In the genomic region with DNA sequence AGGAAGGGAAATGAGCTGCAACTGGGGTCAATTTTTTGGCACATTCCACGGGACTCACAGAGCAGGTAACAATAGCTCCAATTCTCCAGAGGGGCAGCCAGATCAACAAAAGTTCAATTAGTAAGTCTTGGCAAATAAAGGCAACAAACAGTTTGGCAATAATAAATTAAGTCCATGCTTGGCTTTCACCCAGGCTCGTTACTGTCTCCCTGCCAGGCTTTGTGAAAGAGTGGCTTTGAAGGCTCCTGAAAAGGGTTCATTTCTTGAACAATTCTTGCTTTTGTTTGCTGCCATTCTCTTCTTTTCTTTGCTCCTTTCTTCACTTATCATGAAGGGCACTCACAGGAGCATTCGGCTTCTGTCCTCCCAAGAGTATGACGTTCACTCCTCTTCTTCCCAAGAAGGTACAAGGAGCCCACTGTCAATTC, we compare ENCODE assay signal across 15 cellular contexts.
A peak's percentile ranks its signal among the peaks of the same experiment; 100 is the strongest.
DNase-seq lines count a peak whose midpoint lies in the region; ATAC-seq and TF ChIP-seq lines count a peak whose summit lies in the region.
"Had no signal": no experiment of that assay in that cellular context is flagged by ENCODE, and none has a peak within 500 bp of the region (broad histone marks: within the 10 kb centered on the region; RNA-seq: fewer than 3 reads in every experiment).

No MANE protein-coding gene starts in this region.

- no peak for TF ChIP-seq CTCF in mammary epithelial cell (conservative IDR thresholded peaks at IDR 0.05 in 1 of 2, IDR thresholded peaks at IDR 0.05 in 1 of 2; ENCODE audit: extremely low read depth in 1 of 2, insufficient read depth in 1 of 2, low read depth in 1 of 2, low read length in 2 of 2)
- TF ChIP-seq CTCF in right lobe of liver (IDR thresholded peaks at IDR 0.05), result no peak
- no peak for TF ChIP-seq CTCF in left lung (IDR thresholded peaks at IDR 0.05)

- no peak overlapping the region for H3K9ac ChIP-seq in mammary epithelial cell (ENCODE audit: insufficient read depth, low read length)

- no peaks in the 10 kb centered on the region for H4K20me1 ChIP-seq in mammary epithelial cell (ENCODE audit: insufficient read depth, low read length)

- intact Hi-C loops in mammary epithelial cell (cut with micrococcal nuclease), result no loop called here
- intact Hi-C loops in right lobe of liver (cut with DNase I), result no loop called here
- intact Hi-C loops in left lung (cut with DNase I), result no loop called here

- peak overlapping the region; percentile 53 for H2AFZ ChIP-seq in mammary epithelial cell (ENCODE audit: low read depth, low read length)

- no peaks in the 10 kb centered on the region for H3K9me3 ChIP-seq in mammary epithelial cell (replicated peaks; ENCODE audit: insufficient read depth, low read length)
- H3K9me3 ChIP-seq in right lobe of liver, result no peaks in the 10 kb centered on the region
- no peaks in the 10 kb centered on the region for H3K9me3 ChIP-seq in left lung

- dilution Hi-C loops in mammary epithelial cell (cut with HindIII; ENCODE audit: low sequenced_read_pairs), result no loop called here

- in situ Hi-C loops in mammary epithelial cell (cut with MboI; ENCODE audit: low sequenced_read_pairs in 2 of 2), result no loop called here

- H3K27ac ChIP-seq in mammary epithelial cell (ENCODE audit: insufficient read depth, low read depth, low read length) (no peak overlapping the region), right lobe of liver (peak overlapping the region in 1 of 3 donors; percentile 36), left lung (no peak overlapping the region)
- H3K27ac ChIP-seq: 22Rv1 had no signal

- TF ChIP-seq POLR2A in right lobe of liver (IDR thresholded peaks at IDR 0.05), result no peak

- H3K36me3 ChIP-seq in mammary epithelial cell (ENCODE audit: insufficient read depth, low read length), result no peaks in the 10 kb centered on the region
- H3K36me3 ChIP-seq in right lobe of liver, result no peaks in the 10 kb centered on the region
- no peaks in the 10 kb centered on the region for H3K36me3 ChIP-seq in left lung

- H3K4me2 ChIP-seq in mammary epithelial cell (ENCODE audit: insufficient read depth, low read depth, low read length), result no peak overlapping the region

- ATAC-seq in right lobe of liver, result peak; percentile 48 to 77 (median 70)
- ATAC-seq in left lung, result no peak
- ATAC-seq: activated T-cell treated with anti-CD3 and anti-CD28 coated beads, Interleukin-2, amount 50 U/mL, for 4 hours; natural killer cell treated with Interleukin-12 subunit alpha and Interleukin-12 subunit beta and Interleukin-15 and Interleukin-18, amount 100 ng/mL, for 72 hours; T-helper 17 cell had no signal

- no TSS peak for BruUV-seq in mammary epithelial cell (replicated peaks; lab: Mats Ljungman, UMichigan)

- CTCF ChIA-PET in mammary epithelial cell (lab: Charles Lee; ENCODE audit: low non-redundant PET), result no interaction called here

- no peak overlapping the region for H3K4me3 ChIP-seq in mammary epithelial cell (replicated peaks in 1 of 3; ENCODE audit: insufficient read depth in 1 of 3, low read depth in 2 of 3, low read length in 3 of 3)
- H3K4me3 ChIP-seq in right lobe of liver, result no peak overlapping the region
- no peak overlapping the region for H3K4me3 ChIP-seq in left lung
- H3K4me3 ChIP-seq: dorsolateral prefrontal cortex had no signal

- 3% methylated on average over 4 of the region's 4 CpGs for WGBS in mammary epithelial cell (ENCODE audit: low coverage, missing lambda C conversion rate)
- WGBS in right lobe of liver (ENCODE audit: insufficient coverage, low coverage, low lambda C conversion rate, missing lambda C conversion rate), result 40% methylated on average over 4 of the region's 4 CpGs

- peak; percentile 5 to 73 for DNase-seq in NCI-H2081 (lab: John Stamatoyannopoulos, UW)
- no peak for DNase-seq in NCI-H2081 treated with DMSO at 0.1 percent for 48 hours (lab: John Stamatoyannopoulos, UW)
- no peak for DNase-seq in mammary epithelial cell
- peak; percentile 28 to 58 (median 55) for DNase-seq in right lobe of liver
- DNase-seq in superior temporal gyrus (ENCODE audit: extremely low spot score), result peak; percentile 71
- DNase-seq in stimulated activated CD4-positive, alpha-beta T cell treated with anti-CD3 and anti-CD28 coated beads, Interleukin-2, amount 100 ng/mL, for 24 hours, result no peak
- no peak for DNase-seq in NCI-H128 (lab: John Stamatoyannopoulos, UW; ENCODE audit: unreplicated experiment)
- DNase-seq in left lung, result no peak
- DNase-seq: activated CD4-positive, alpha-beta T cell treated with anti-CD3 and anti-CD28 coated beads for 4 hours; activated T-cell treated with anti-CD3 and anti-CD28 coated beads, Interleukin-2, amount 50 U/mL, for 4 hours; CD4-positive, alpha-beta T cell; T-helper 17 cell had no signal

- H3K4me1 ChIP-seq in mammary epithelial cell (ENCODE audit: insufficient read depth, low read length) (no peaks in the 10 kb centered on the region), right lobe of liver (peaks cover 0 to 28% (median 6%) of the 10 kb centered on the region in 4 donors), left lung (no peaks in the 10 kb centered on the region)

- H3K27me3 ChIP-seq in mammary epithelial cell (ENCODE audit: insufficient read depth, low read length) (no peaks in the 10 kb centered on the region), right lobe of liver (no peaks in the 10 kb centered on the region), left lung (no peaks in the 10 kb centered on the region)
- H3K27me3 ChIP-seq: dorsolateral prefrontal cortex had no signal

- no peaks in the 10 kb centered on the region for H3K79me2 ChIP-seq in mammary epithelial cell (ENCODE audit: insufficient read depth, low read length)

Comparison
In these comparisons a context has a peak if more than half of its experiments do, and no peak if none do; other contexts are left out.
1. DNase-seq: peak in NCI-H2081 (2 of 2), right lobe of liver (3 of 3) and superior temporal gyrus (single experiment); none in NCI-H2081 treated with DMSO at 0.1 percent for 48 hours (single experiment), mammary epithelial cell (single experiment), stimulated activated CD4-positive, alpha-beta T cell treated with anti-CD3 and anti-CD28 coated beads, Interleukin-2, amount 100 ng/mL, for 24 hours (0 of 2), NCI-H128 (single experiment) and left lung (0 of 2).